ENCODE assay signal across 13 cellular contexts in the genomic region with DNA sequence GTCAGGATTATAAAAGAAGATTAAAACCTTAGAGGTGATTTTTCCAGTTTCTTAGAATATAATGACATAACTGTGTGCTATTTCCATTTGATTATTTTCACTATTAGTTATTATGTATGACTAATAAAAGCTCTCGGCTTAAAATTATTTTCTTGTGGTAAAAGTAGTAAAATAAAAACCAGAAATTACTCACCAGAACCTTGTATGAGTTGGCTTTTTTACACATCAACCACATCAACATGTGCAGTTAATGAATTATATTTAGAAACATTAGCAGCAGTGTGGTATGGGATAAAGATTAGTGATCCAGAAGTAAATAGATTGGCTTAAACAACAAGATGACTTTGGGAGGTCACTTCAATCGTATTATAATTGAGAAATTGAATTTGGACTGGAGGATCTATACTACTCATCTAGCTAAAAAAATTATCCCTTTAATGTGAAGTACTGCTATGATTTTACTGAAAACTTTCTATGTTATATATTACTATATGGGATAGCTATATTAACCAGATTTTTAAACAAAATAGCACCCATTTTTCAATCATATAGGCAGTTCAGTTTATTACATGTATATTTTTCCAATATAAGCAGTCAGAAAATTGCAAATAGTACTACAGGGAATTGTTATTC. TPM values are rescaled to one million over a fixed set of nuclear protein-coding genes. Genes with fewer than 3 reads are reported as not detected.
A peak's percentile ranks its signal among the peaks of the same experiment; 100 is the strongest.
DNase-seq lines count a peak whose midpoint lies in the region; ATAC-seq and TF ChIP-seq lines count a peak whose summit lies in the region.
"Had no signal": no experiment of that assay in that cellular context is flagged by ENCODE, and none has a peak within 500 bp of the region (broad histone marks: within the 10 kb centered on the region; RNA-seq: fewer than 3 reads in every experiment).

No MANE protein-coding gene starts in this region.

- peak; percentile 35 for DNase-seq in GM13977 (ENCODE audit: low spot score)
- DNase-seq in hepatic stellate cell (ENCODE audit: low spot score) = peak; percentile 27
- DNase-seq in SIG-M5 (lab: John Stamatoyannopoulos, UW) = no peak
- no peak for DNase-seq in Ammon's horn (ENCODE audit: low spot score)
- no peak for DNase-seq in SKM-1 (lab: John Stamatoyannopoulos, UW; ENCODE audit: unreplicated experiment)
- no peak for DNase-seq in activated CD4-positive, alpha-beta memory T cell treated with anti-CD3 and anti-CD28 coated beads, Interleukin-2, amount 10 ng/mL, durations not matched to agents 7 days and 5 days
- DNase-seq: activated CD4-positive, alpha-beta T cell treated with anti-CD3 and anti-CD28 coated beads for 4 hours; activated naive CD8-positive, alpha-beta T cell treated with anti-CD3 and anti-CD28 coated beads for 36 hours; NCI-H2081 treated with DMSO at 0.1 percent for 48 hours had no signal

- CTCF ChIA-PET in activated CD4-positive, alpha-beta memory T cell treated with anti-CD3 and anti-CD28 coated beads, Interleukin-2, amount 10 ng/mL, durations not matched to agents 7 days and 5 days (lab: Charles Lee) = interaction anchor here (0.6 to 2.2 kb wide), 2 partner anchors 16 to 59 kb away, joined by 3 to 12 read pairs; no protein-coding TSS in a partner anchor

- peaks cover 13% of the 10 kb centered on the region for H3K27me3 Mint-ChIP-seq in activated CD4-positive, alpha-beta memory T cell treated with anti-CD3 and anti-CD28 coated beads, Interleukin-2, amount 10 ng/mL, durations not matched to agents 7 days and 5 days
- H3K27me3 Mint-ChIP-seq: progenitor cell of endocrine pancreas had no signal

- H3K27ac Mint-ChIP-seq in activated CD4-positive, alpha-beta memory T cell treated with anti-CD3 and anti-CD28 coated beads, Interleukin-2, amount 10 ng/mL, durations not matched to agents 7 days and 5 days = no peak overlapping the region
- H3K27ac Mint-ChIP-seq: activated naive CD8-positive, alpha-beta T cell treated with anti-CD3 and anti-CD28 coated beads for 36 hours; progenitor cell of endocrine pancreas had no signal

- H3K36me3 Mint-ChIP-seq in activated CD4-positive, alpha-beta memory T cell treated with anti-CD3 and anti-CD28 coated beads, Interleukin-2, amount 10 ng/mL, durations not matched to agents 7 days and 5 days (ENCODE audit: low read depth) = no peaks in the 10 kb centered on the region
- H3K36me3 Mint-ChIP-seq: activated naive CD8-positive, alpha-beta T cell treated with anti-CD3 and anti-CD28 coated beads for 36 hours had no signal

- POLR2A ChIA-PET in activated CD4-positive, alpha-beta memory T cell treated with anti-CD3 and anti-CD28 coated beads, Interleukin-2, amount 10 ng/mL, durations not matched to agents 7 days and 5 days (lab: Charles Lee) = no interaction called here

- H3K9me3 Mint-ChIP-seq in activated CD4-positive, alpha-beta memory T cell treated with anti-CD3 and anti-CD28 coated beads, Interleukin-2, amount 10 ng/mL, durations not matched to agents 7 days and 5 days = no peaks in the 10 kb centered on the region
- H3K9me3 Mint-ChIP-seq: activated naive CD8-positive, alpha-beta T cell treated with anti-CD3 and anti-CD28 coated beads for 36 hours had no signal

- H3K4me3 Mint-ChIP-seq in activated CD4-positive, alpha-beta memory T cell treated with anti-CD3 and anti-CD28 coated beads, Interleukin-2, amount 10 ng/mL, durations not matched to agents 7 days and 5 days = no peak overlapping the region
- H3K4me3 Mint-ChIP-seq: activated naive CD8-positive, alpha-beta T cell treated with anti-CD3 and anti-CD28 coated beads for 36 hours had no signal

- no peak for TF ChIP-seq CTCF in GM13977 (IDR thresholded peaks at IDR 0.05; ENCODE audit: extremely low read depth, insufficient read depth, missing control alignments)

- in situ Hi-C loops in GM13977 (cut with MboI; ENCODE audit: low pct_unique_long_range_greater_than_20kb, low sequenced_read_pairs, unreplicated experiment) = no loop called here

- peaks cover 10% of the 10 kb centered on the region for H3K4me1 Mint-ChIP-seq in activated CD4-positive, alpha-beta memory T cell treated with anti-CD3 and anti-CD28 coated beads, Interleukin-2, amount 10 ng/mL, durations not matched to agents 7 days and 5 days

- ATAC-seq in GM21619 (IDR thresholded peaks at IDR 0.05; ENCODE audit: unreplicated experiment) (peak; percentile 50), HG03520 (IDR thresholded peaks at IDR 0.05; ENCODE audit: unreplicated experiment) (peak; percentile 50)

RNA-seq across cellular contexts. Expression of gene BCO2, which starts 2.8 kb away (rescaled TPM):
- 1 to 10 TPM; 1.0 to 1.4 TPM for total RNA-seq in activated CD4-positive, alpha-beta memory T cell treated with anti-CD3 and anti-CD28 coated beads, Interleukin-2, amount 10 ng/mL, durations not matched to agents 7 days and 5 days
- total RNA-seq: kidney epithelial cell had no signal

RNA-seq across cellular contexts. Expression of gene TEX12, which starts 5.3 kb away (rescaled TPM):
- under 1 TPM in 1 of 2 experiments, not detected in 1; 0.30 TPM for total RNA-seq in activated CD4-positive, alpha-beta memory T cell treated with anti-CD3 and anti-CD28 coated beads, Interleukin-2, amount 10 ng/mL, durations not matched to agents 7 days and 5 days
- total RNA-seq: kidney epithelial cell, progenitor cell of endocrine pancreas had no signal

RNA-seq across cellular contexts. Expression of gene IL18, which starts 8.6 kb away (rescaled TPM):
- total RNA-seq in activated CD4-positive, alpha-beta memory T cell treated with anti-CD3 and anti-CD28 coated beads, Interleukin-2, amount 10 ng/mL, durations not matched to agents 7 days and 5 days = not detected

RNA-seq across cellular contexts. Expression of gene PTS, which starts 53.8 kb away (rescaled TPM):
- 10 to 100 TPM; 20.5 to 22.9 TPM for total RNA-seq in activated CD4-positive, alpha-beta memory T cell treated with anti-CD3 and anti-CD28 coated beads, Interleukin-2, amount 10 ng/mL, durations not matched to agents 7 days and 5 days

Comparison
In these comparisons a context has a peak if more than half of its experiments do, and no peak if none do; other contexts are left out.
1. DNase-seq: peak in GM13977 (single experiment) and hepatic stellate cell (single experiment); none in SIG-M5 (single experiment), Ammon's horn (single experiment), SKM-1 (single experiment) and activated CD4-positive, alpha-beta memory T cell treated with anti-CD3 and anti-CD28 coated beads, Interleukin-2, amount 10 ng/mL, durations not matched to agents 7 days and 5 days (single experiment).